ENCODE assay signal across 15 cellular contexts in genomic region chr3:49399467-49399866, GRCh38. TPM values are rescaled to one million over a fixed set of nuclear protein-coding genes. Genes with fewer than 3 reads are reported as not detected.
DNase-seq lines count a peak whose midpoint lies in the region; ATAC-seq, FAIRE-seq and TF ChIP-seq lines count a peak whose summit lies in the region.
"Had no signal": no experiment of that assay in that cellular context is flagged by ENCODE, and none has a peak within 500 bp of the region (broad histone marks: within the 10 kb centered on the region; RNA-seq: fewer than 3 reads in every experiment).

No MANE protein-coding gene starts in this region.

- H3K79me2 ChIP-seq in astrocyte (ENCODE audit: insufficient read depth, low read length): peaks cover 99% of the 10 kb centered on the region

- FAIRE-seq in astrocyte (lab: Jason Lieb, UNC): no peak
- FAIRE-seq: endothelial cell of umbilical vein, pancreas had no signal

- H3K27ac Mint-ChIP-seq in activated CD8-positive, alpha-beta memory T cell treated with anti-CD3 and anti-CD28 coated beads, Interleukin-2, amount 10 ng/mL, durations not matched to agents 7 days and 5 days: no peak overlapping the region
- peak overlapping the region; percentile 2 for H3K27ac Mint-ChIP-seq in astrocyte (ENCODE audit: unreplicated experiment)
- peak overlapping the region; percentile 78 for H3K27ac Mint-ChIP-seq in stimulated activated memory B cell treated with anti-CD40 and anti-IgM and Interleukin-4, amounts not matched to agents 10 μg/mL and 1 μg/mL and 100 μg/mL, for 72 hours

- H3K27ac ChIP-seq in astrocyte (ENCODE audit: low read depth, low read length): no peak overlapping the region
- H3K27ac ChIP-seq in right lobe of liver: no peak overlapping the region
- H3K27ac ChIP-seq: pancreas, SK-N-MC had no signal

- H3K4me2 ChIP-seq in astrocyte (ENCODE audit: low read length): peak overlapping the region; percentile 8

- TF ChIP-seq CTCF in astrocyte (IDR thresholded peaks at IDR 0.05; ENCODE audit: insufficient read depth, low read depth, low read length): no peak
- no peak for TF ChIP-seq CTCF in right lobe of liver (IDR thresholded peaks at IDR 0.05)

- H3K9me3 Mint-ChIP-seq in activated CD8-positive, alpha-beta memory T cell treated with anti-CD3 and anti-CD28 coated beads, Interleukin-2, amount 10 ng/mL, durations not matched to agents 7 days and 5 days (ENCODE audit: low read depth): no peaks in the 10 kb centered on the region
- H3K9me3 Mint-ChIP-seq in astrocyte (ENCODE audit: unreplicated experiment): no peaks in the 10 kb centered on the region
- no peaks in the 10 kb centered on the region for H3K9me3 Mint-ChIP-seq in stimulated activated memory B cell treated with anti-CD40 and anti-IgM and Interleukin-4, amounts not matched to agents 10 μg/mL and 1 μg/mL and 100 μg/mL, for 72 hours
- H3K9me3 Mint-ChIP-seq: activated naive CD4-positive, alpha-beta T cell treated with anti-CD3 and anti-CD28 coated beads for 36 hours had no signal

- H3K27me3 Mint-ChIP-seq in activated CD8-positive, alpha-beta memory T cell treated with anti-CD3 and anti-CD28 coated beads, Interleukin-2, amount 10 ng/mL, durations not matched to agents 7 days and 5 days: no peaks in the 10 kb centered on the region
- no peaks in the 10 kb centered on the region for H3K27me3 Mint-ChIP-seq in astrocyte (ENCODE audit: low read depth, unreplicated experiment)
- no peaks in the 10 kb centered on the region for H3K27me3 Mint-ChIP-seq in stimulated activated memory B cell treated with anti-CD40 and anti-IgM and Interleukin-4, amounts not matched to agents 10 μg/mL and 1 μg/mL and 100 μg/mL, for 72 hours

- peaks cover 58% of the 10 kb centered on the region for H3K4me1 Mint-ChIP-seq in activated CD8-positive, alpha-beta memory T cell treated with anti-CD3 and anti-CD28 coated beads, Interleukin-2, amount 10 ng/mL, durations not matched to agents 7 days and 5 days
- H3K4me1 Mint-ChIP-seq in astrocyte (ENCODE audit: low read depth, unreplicated experiment): peaks cover 21% of the 10 kb centered on the region
- peaks cover 68% of the 10 kb centered on the region for H3K4me1 Mint-ChIP-seq in stimulated activated memory B cell treated with anti-CD40 and anti-IgM and Interleukin-4, amounts not matched to agents 10 μg/mL and 1 μg/mL and 100 μg/mL, for 72 hours

- DNase-seq in activated CD8-positive, alpha-beta memory T cell treated with anti-CD3 and anti-CD28 coated beads, Interleukin-2, amount 10 ng/mL, durations not matched to agents 7 days and 5 days: no peak
- DNase-seq in activated CD8-positive, alpha-beta memory T cell treated with anti-CD3 and anti-CD28 coated beads for 24 hours: no peak
- peak; percentile 40 for DNase-seq in astrocyte (ENCODE audit: low read depth)
- peak in 2 of 3 donors; percentile 0 to 15 for DNase-seq in right lobe of liver
- no peak for DNase-seq in occipital lobe (lab: John Stamatoyannopoulos, UW)
- DNase-seq in NCI-H1436 (lab: John Stamatoyannopoulos, UW): no peak
- DNase-seq: activated naive CD4-positive, alpha-beta T cell treated with anti-CD3 and anti-CD28 coated beads for 36 hours; Calu3; KBM-7 had no signal

- CTCF ChIA-PET in activated CD8-positive, alpha-beta memory T cell treated with anti-CD3 and anti-CD28 coated beads, Interleukin-2, amount 10 ng/mL, durations not matched to agents 7 days and 5 days (lab: Charles Lee): interaction anchor here (0.8 kb wide), 1 partner anchor 9 kb away, joined by 3 read pairs; no protein-coding TSS in a partner anchor

- no peak overlapping the region for H3K4me3 Mint-ChIP-seq in activated CD8-positive, alpha-beta memory T cell treated with anti-CD3 and anti-CD28 coated beads, Interleukin-2, amount 10 ng/mL, durations not matched to agents 7 days and 5 days
- peak overlapping the region; percentile 50 for H3K4me3 Mint-ChIP-seq in astrocyte (ENCODE audit: unreplicated experiment)
- no peak overlapping the region for H3K4me3 Mint-ChIP-seq in stimulated activated memory B cell treated with anti-CD40 and anti-IgM and Interleukin-4, amounts not matched to agents 10 μg/mL and 1 μg/mL and 100 μg/mL, for 72 hours
- H3K4me3 Mint-ChIP-seq: activated naive CD4-positive, alpha-beta T cell treated with anti-CD3 and anti-CD28 coated beads for 36 hours had no signal

- TF ChIP-seq POLR2A in right lobe of liver (IDR thresholded peaks at IDR 0.05): no peak

- no peak overlapping the region for H3K9ac ChIP-seq in astrocyte (ENCODE audit: low read length)

- H3K9me3 ChIP-seq in astrocyte (ENCODE audit: insufficient read depth, low read depth, low read length): no peaks in the 10 kb centered on the region
- no peaks in the 10 kb centered on the region for H3K9me3 ChIP-seq in right lobe of liver
- H3K9me3 ChIP-seq: gastroesophageal sphincter, pancreas had no signal

- intact Hi-C loops in right lobe of liver (cut with DNase I): no loop called here

- peaks cover 53% of the 10 kb centered on the region for H3K36me3 Mint-ChIP-seq in activated CD8-positive, alpha-beta memory T cell treated with anti-CD3 and anti-CD28 coated beads, Interleukin-2, amount 10 ng/mL, durations not matched to agents 7 days and 5 days
- peaks cover 8% of the 10 kb centered on the region for H3K36me3 Mint-ChIP-seq in astrocyte (ENCODE audit: low read depth, unreplicated experiment)
- peaks cover 44% of the 10 kb centered on the region for H3K36me3 Mint-ChIP-seq in stimulated activated memory B cell treated with anti-CD40 and anti-IgM and Interleukin-4, amounts not matched to agents 10 μg/mL and 1 μg/mL and 100 μg/mL, for 72 hours

- WGBS in right lobe of liver (ENCODE audit: insufficient coverage, low coverage, low lambda C conversion rate, missing lambda C conversion rate): 86% methylated on average over 3 of the region's 3 CpGs

- H3K4me1 ChIP-seq in astrocyte (ENCODE audit: insufficient read depth, low read length): peaks cover 5% of the 10 kb centered on the region
- H3K4me1 ChIP-seq in right lobe of liver: peaks cover 0 to 9% (median 0%) of the 10 kb centered on the region in 4 donors

- ATAC-seq in activated CD8-positive, alpha-beta memory T cell treated with anti-CD3 and anti-CD28 coated beads, Interleukin-2, amount 10 ng/mL, durations not matched to agents 7 days and 5 days: peak; percentile 31
- no peak for ATAC-seq in right lobe of liver
- ATAC-seq in stimulated activated memory B cell treated with anti-CD40 and anti-IgM and Interleukin-4, amounts not matched to agents 10 μg/mL and 1 μg/mL and 100 μg/mL, for 72 hours: no peak
- ATAC-seq in GM18498 (IDR thresholded peaks at IDR 0.05; ENCODE audit: unreplicated experiment): no peak
- ATAC-seq: gastroesophageal sphincter, pancreas had no signal

- no peak overlapping the region for H2AFZ ChIP-seq in astrocyte (ENCODE audit: low read depth, low read length)

- H3K4me3 ChIP-seq in astrocyte (ENCODE audit: insufficient read depth, low read depth, low read length): no peak overlapping the region
- H3K4me3 ChIP-seq in right lobe of liver: no peak overlapping the region
- H3K4me3 ChIP-seq: gastroesophageal sphincter, pancreas, SK-N-MC had no signal

- peaks cover 97% of the 10 kb centered on the region for H4K20me1 ChIP-seq in astrocyte (ENCODE audit: insufficient read depth, low read length)

- H3K36me3 ChIP-seq in astrocyte (ENCODE audit: insufficient read depth, low read length) (peaks cover 14% of the 10 kb centered on the region), right lobe of liver (peaks cover 0 to 10% (median 0%) of the 10 kb centered on the region in 4 donors)
- H3K36me3 ChIP-seq: pancreas had no signal

- no peaks in the 10 kb centered on the region for H3K27me3 ChIP-seq in astrocyte (ENCODE audit: insufficient read depth, low read length)
- no peaks in the 10 kb centered on the region for H3K27me3 ChIP-seq in right lobe of liver
- H3K27me3 ChIP-seq: gastroesophageal sphincter, pancreas had no signal

RNA-seq across cellular contexts. Expression of gene RHOA, which starts 12.3 kb away (rescaled TPM):
- 100 to 1,000 TPM; 439 to 539 TPM for total RNA-seq in activated CD8-positive, alpha-beta memory T cell treated with anti-CD3 and anti-CD28 coated beads, Interleukin-2, amount 10 ng/mL, durations not matched to agents 7 days and 5 days
- 538 and 553 TPM in 2 replicates for total RNA-seq in astrocyte
- 100 to 1,000 TPM; 142 to 251 (median 171) TPM for total RNA-seq in right lobe of liver
- total RNA-seq in occipital lobe: 146 TPM

RNA-seq across cellular contexts. Expression of gene TCTA, which starts 12.8 kb away (rescaled TPM):
- 10 to 100 TPM; 27.7 to 28.0 TPM for total RNA-seq in activated CD8-positive, alpha-beta memory T cell treated with anti-CD3 and anti-CD28 coated beads, Interleukin-2, amount 10 ng/mL, durations not matched to agents 7 days and 5 days
- 14.7 and 15.3 TPM in 2 replicates for total RNA-seq in astrocyte
- 10 to 100 TPM; 15.9 to 26.0 (median 19.4) TPM for total RNA-seq in right lobe of liver
- total RNA-seq in occipital lobe: 10.1 TPM

RNA-seq across cellular contexts. Expression of gene AMT, which starts 22.8 kb away (rescaled TPM):
- 1 to 10 TPM; 3.2 to 6.9 TPM for total RNA-seq in activated CD8-positive, alpha-beta memory T cell treated with anti-CD3 and anti-CD28 coated beads, Interleukin-2, amount 10 ng/mL, durations not matched to agents 7 days and 5 days
- total RNA-seq in astrocyte (4.0 and 5.2 TPM in 2 replicates), right lobe of liver (10 to 100 TPM in 5 of 6 experiments, 1 to 10 TPM in 1; 8.4 to 52.0 (median 31.3) TPM), occipital lobe (0.62 TPM)

RNA-seq across cellular contexts. Expression of gene NICN1, which starts 29.7 kb away (rescaled TPM):
- total RNA-seq in activated CD8-positive, alpha-beta memory T cell treated with anti-CD3 and anti-CD28 coated beads, Interleukin-2, amount 10 ng/mL, durations not matched to agents 7 days and 5 days: 10 to 100 TPM; 23.9 to 29.0 TPM
- total RNA-seq in astrocyte (19.8 and 20.1 TPM in 2 replicates), right lobe of liver (10 to 100 TPM in 2 of 6 experiments, 1 to 10 TPM in 4; 2.2 to 13.1 (median 8.3) TPM), occipital lobe (12.3 TPM)

RNA-seq across cellular contexts. Expression of gene GPX1, which starts 41.3 kb away (rescaled TPM):
- total RNA-seq in activated CD8-positive, alpha-beta memory T cell treated with anti-CD3 and anti-CD28 coated beads, Interleukin-2, amount 10 ng/mL, durations not matched to agents 7 days and 5 days: 100 to 1,000 TPM in 1 of 2 experiments, 10 to 100 TPM in 1; 76.9 to 112 TPM
- total RNA-seq in astrocyte (208 and 268 TPM in 2 replicates), right lobe of liver (100 to 1,000 TPM; 127 to 455 (median 278) TPM), occipital lobe (57.6 TPM)

Comparison
In these comparisons a context has a peak if more than half of its experiments do, and no peak if none do; other contexts are left out.
1. DNase-seq: peak in astrocyte (single experiment) and right lobe of liver (2 of 3); none in activated CD8-positive, alpha-beta memory T cell treated with anti-CD3 and anti-CD28 coated beads, Interleukin-2, amount 10 ng/mL, durations not matched to agents 7 days and 5 days (single experiment), activated CD8-positive, alpha-beta memory T cell treated with anti-CD3 and anti-CD28 coated beads for 24 hours (single experiment), occipital lobe (single experiment) and NCI-H1436 (single experiment).